Comparison of ENCODE assay signal across 8 cellular contexts in the genomic region with DNA sequence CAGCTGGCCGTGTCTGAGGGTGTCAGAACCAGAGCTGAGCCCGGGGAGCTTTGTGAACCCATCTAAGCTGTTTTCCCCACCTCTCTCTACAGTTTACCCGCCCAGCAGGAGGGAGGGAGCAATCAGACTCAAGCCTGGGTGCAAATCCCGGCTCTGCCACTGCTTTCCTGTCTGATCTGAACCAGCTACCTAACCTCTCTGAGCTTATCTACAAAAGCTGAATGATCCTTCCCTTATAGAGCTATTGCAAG. TPM values are rescaled to one million over a fixed set of nuclear protein-coding genes. Genes with fewer than 3 reads are reported as not detected.
DNase-seq lines count a peak whose midpoint lies in the region; ATAC-seq and TF ChIP-seq lines count a peak whose summit lies in the region.

No MANE protein-coding gene starts in this region.

- H2AFZ ChIP-seq in ACC112 (ENCODE audit: low read length, unreplicated experiment): no peak overlapping the region

- H3K36me3 ChIP-seq in ACC112 (ENCODE audit: insufficient read depth, low read length): peaks cover 13% of the 10 kb centered on the region
- peaks cover 0 to 16% of the 10 kb centered on the region in 2 experiments; a peak in 1 of 3 replicates for H3K36me3 ChIP-seq in HEK293 (ENCODE audit: control insufficient read depth in 2 of 2, insufficient read depth in 1 of 2, low read length in 2 of 2)
- H3K36me3 ChIP-seq in left ventricle myocardium inferior: peaks cover 3% of the 10 kb centered on the region

- peak overlapping the region; percentile 96 for H3K27ac Mint-ChIP-seq in activated T-helper 17 cell treated with anti-CD3 and anti-CD28 coated beads, Interleukin-2, amount 50 U/mL, for 72 hours

- DNase-seq in left ventricle myocardium inferior (no peak), posterior cingulate gyrus (no peak), dedifferentiated amniotic fluid mesenchymal stem cell (ENCODE audit: extremely low spot score) (no peak), COR-L47 (lab: John Stamatoyannopoulos, UW) (no peak)

- no peaks in the 10 kb centered on the region for H3K27me3 Mint-ChIP-seq in activated T-helper 17 cell treated with anti-CD3 and anti-CD28 coated beads, Interleukin-2, amount 50 U/mL, for 72 hours

- peaks cover 25% of the 10 kb centered on the region for H3K4me1 ChIP-seq in ACC112 (ENCODE audit: control insufficient read depth, insufficient read depth, low read length, unreplicated experiment)
- peaks cover 9% of the 10 kb centered on the region for H3K4me1 ChIP-seq in HEK293 (ENCODE audit: control insufficient read depth, insufficient read depth, low read length)
- peaks cover 66% of the 10 kb centered on the region for H3K4me1 ChIP-seq in left ventricle myocardium inferior

- peaks cover 60% of the 10 kb centered on the region for H3K36me3 Mint-ChIP-seq in activated T-helper 17 cell treated with anti-CD3 and anti-CD28 coated beads, Interleukin-2, amount 50 U/mL, for 72 hours (ENCODE audit: low read depth)

- no peaks in the 10 kb centered on the region for H3K9me3 Mint-ChIP-seq in activated T-helper 17 cell treated with anti-CD3 and anti-CD28 coated beads, Interleukin-2, amount 50 U/mL, for 72 hours

- peaks cover 46% of the 10 kb centered on the region for H3K4me1 Mint-ChIP-seq in activated T-helper 17 cell treated with anti-CD3 and anti-CD28 coated beads, Interleukin-2, amount 50 U/mL, for 72 hours

- peak overlapping the region; percentile 83 for H3K4me3 ChIP-seq in ACC112 (ENCODE audit: low read depth, low read length)
- H3K4me3 ChIP-seq in HEK293 (ENCODE audit: low read depth, low read length): peak overlapping the region; percentile 49
- H3K4me3 ChIP-seq in left ventricle myocardium inferior: peak overlapping the region; percentile 74
- peak overlapping the region; percentile 48 to 68 (median 57) for H3K4me3 ChIP-seq in skin epidermis

- CTCF ChIA-PET in HEK293 (lab: Yijun Ruan, JAX): interaction anchor here (0.9 to 3.4 kb wide), 22 partner anchors 8 to 248 kb away, joined by 3 to 18 read pairs (median 6); no protein-coding TSS in a partner anchor

- no peaks in the 10 kb centered on the region for H3K9me3 ChIP-seq in HEK293 (ENCODE audit: control insufficient read depth, insufficient read depth, low read depth, low read length)
- H3K9me3 ChIP-seq in left ventricle myocardium inferior (replicated peaks): no peaks in the 10 kb centered on the region

- no peak for ATAC-seq in activated T-helper 17 cell treated with anti-CD3 and anti-CD28 coated beads, Interleukin-2, amount 50 U/mL, for 72 hours (replicated peaks)

- POLR2A ChIA-PET in HEK293 (lab: Yijun Ruan, JAX): interaction anchor here (0.8 to 2.7 kb wide), 11 partner anchors 9 to 268 kb away, joined by 3 to 8 read pairs (median 4); partner anchors contain the start of genes FOXRED2, MYH9 and TXN2

- H3K79me2 ChIP-seq in ACC112 (ENCODE audit: control insufficient read depth, insufficient read depth, low read length, unreplicated experiment): peaks cover 46% of the 10 kb centered on the region

- H3K27me3 ChIP-seq in ACC112 (ENCODE audit: insufficient read depth, low read length): no peaks in the 10 kb centered on the region
- no peaks in the 10 kb centered on the region for H3K27me3 ChIP-seq in left ventricle myocardium inferior (ENCODE audit: low read depth)

- no peak for TF ChIP-seq CTCF in HEK293 (tag by site-specific recombination; IDR thresholded peaks at IDR 0.05)
- TF ChIP-seq CTCF in left ventricle myocardium inferior (IDR thresholded peaks at IDR 0.05; ENCODE audit: borderline replicate concordance): no peak

- peak overlapping the region; percentile 98 for H3K4me3 Mint-ChIP-seq in activated T-helper 17 cell treated with anti-CD3 and anti-CD28 coated beads, Interleukin-2, amount 50 U/mL, for 72 hours

- intact Hi-C loops in left ventricle myocardium inferior (cut with micrococcal nuclease) (no loop called here), posterior cingulate gyrus (cut with DNase I) (loop anchor here (5.0 kb wide), 2 partner anchors 38 to 47 kb away; no protein-coding TSS in a partner anchor)

- H3K27ac ChIP-seq in ACC112 (ENCODE audit: low read depth, low read length) (peak overlapping the region; percentile 83), HEK293 (ENCODE audit: extremely low read depth, low read depth, low read length) (peak overlapping the region; percentile 63), left ventricle myocardium inferior (replicated peaks) (peak overlapping the region; percentile 93), skin epidermis (peak overlapping the region; percentile 64 to 98 (median 91))

TF ChIP-seq in HEK293, 187 proteins besides CTCF, POLR2A, EP300 and RAD21:
- TF ChIP-seq ZBTB8A (tag by site-specific recombination; IDR thresholded peaks at IDR 0.05) (no peak), ZNF10 (tag by site-specific recombination; IDR thresholded peaks at IDR 0.05) (no peak), ZNF433 (tag by site-specific recombination; IDR thresholded peaks at IDR 0.05; ENCODE audit: low read depth) (no peak), ZFP69B (tag by site-specific recombination; IDR thresholded peaks at IDR 0.05) (no peak), ZNF133 (tag by site-specific recombination; IDR thresholded peaks at IDR 0.05) (no peak), ZNF112 (tag by site-specific recombination; IDR thresholded peaks at IDR 0.05) (no peak), ZNF768 (tag by site-specific recombination; IDR thresholded peaks at IDR 0.05) (peak; percentile 68; the same call in 1 of the 2 replicates), SP2 (tag by site-specific recombination; IDR thresholded peaks at IDR 0.05) (peak; percentile 49), ZNF600 (tag by site-specific recombination; IDR thresholded peaks at IDR 0.05) (no peak), SP3 (tag by site-specific recombination; IDR thresholded peaks at IDR 0.05) (0 out of 2 replicates have a peak, but pooled peaks have one; percentile 29), MEIS1 (CRISPR knock-in tag; IDR thresholded peaks at IDR 0.05; ENCODE audit: borderline replicate concordance) (no peak), ZNF175 (tag by site-specific recombination; IDR thresholded peaks at IDR 0.05) (no peak), ZNF501 (tag by site-specific recombination; IDR thresholded peaks at IDR 0.05) (no peak), ZNF211 (tag by site-specific recombination; IDR thresholded peaks at IDR 0.05; ENCODE audit: low read depth) (no peak)
- TF ChIP-seq, protein P1, sequence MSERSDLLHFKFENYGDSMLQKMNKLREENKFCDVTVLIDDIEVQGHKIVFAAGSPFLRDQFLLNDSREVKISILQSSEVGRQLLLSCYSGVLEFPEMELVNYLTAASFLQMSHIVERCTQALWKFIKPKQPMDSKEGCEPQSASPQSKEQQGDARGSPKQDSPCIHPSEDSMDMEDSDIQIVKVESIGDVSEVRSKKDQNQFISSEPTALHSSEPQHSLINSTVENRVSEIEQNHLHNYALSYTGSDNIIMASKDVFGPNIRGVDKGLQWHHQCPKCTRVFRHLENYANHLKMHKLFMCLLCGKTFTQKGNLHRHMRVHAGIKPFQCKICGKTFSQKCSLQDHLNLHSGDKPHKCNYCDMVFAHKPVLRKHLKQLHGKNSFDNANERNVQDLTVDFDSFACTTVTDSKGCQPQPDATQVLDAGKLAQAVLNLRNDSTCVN (tag by site-specific recombination; optimal IDR thresholded peaks at IDR 0.05): peak; percentile 11

RNA-seq across cellular contexts. Expression of gene APOL2, which starts 0.3 kb away (rescaled TPM):
- total RNA-seq in activated T-helper 17 cell treated with anti-CD3 and anti-CD28 coated beads, Interleukin-2, amount 50 U/mL, for 72 hours: 100 to 1,000 TPM; 105 to 116 TPM
- total RNA-seq in left ventricle myocardium inferior: 69.6 TPM

RNA-seq across cellular contexts. Expression of gene APOL1, which starts 13.9 kb away (rescaled TPM):
- total RNA-seq in activated T-helper 17 cell treated with anti-CD3 and anti-CD28 coated beads, Interleukin-2, amount 50 U/mL, for 72 hours: 10 to 100 TPM; 52.8 to 89.4 TPM
- total RNA-seq in left ventricle myocardium inferior: 15.2 TPM

RNA-seq across cellular contexts. Expression of gene APOL4, which starts 37.5 kb away (rescaled TPM):
- total RNA-seq in activated T-helper 17 cell treated with anti-CD3 and anti-CD28 coated beads, Interleukin-2, amount 50 U/mL, for 72 hours: 1 to 10 TPM in 1 of 2 donors, under 1 TPM in 1; 0.56 to 1.2 TPM
- total RNA-seq in left ventricle myocardium inferior: 4.7 TPM
